In the genomic region with DNA sequence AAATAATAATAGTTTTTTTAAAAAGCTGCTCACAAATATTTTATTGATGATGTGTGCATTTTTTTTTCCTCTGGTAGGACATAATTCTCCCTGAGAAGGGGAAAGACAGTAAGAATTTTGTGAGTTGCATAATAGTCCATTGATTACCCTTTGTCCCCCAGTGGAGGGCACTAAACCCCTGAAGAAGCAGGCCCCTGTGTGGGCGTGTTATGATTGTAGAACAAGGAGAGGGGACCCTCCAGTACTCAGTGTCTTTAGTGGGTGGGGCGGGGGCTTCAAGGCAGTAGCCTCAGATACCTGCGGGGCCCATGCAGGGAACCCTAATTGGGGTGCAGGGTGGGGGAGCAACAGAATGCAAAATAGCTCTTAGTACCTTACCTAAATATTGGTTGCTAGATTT, we compare ENCODE assay signal across 13 cellular contexts. TPM values are rescaled to one million over a fixed set of nuclear protein-coding genes. Genes with fewer than 3 reads are reported as not detected.
"Had no signal": no experiment of that assay in that cellular context is flagged by ENCODE, and none has a peak within 500 bp of the region (broad histone marks: within the 10 kb centered on the region; RNA-seq: fewer than 3 reads in every experiment).

No MANE protein-coding gene starts in this region.

RNA-seq across cellular contexts. Expression of a gene that starts 57.4 kb away (rescaled TPM):
- total RNA-seq: activated B cell treated with CpG ODN at 0.5 μM for 24 hours; activated CD4-positive, alpha-beta memory T cell treated with anti-CD3 and anti-CD28 coated beads for 36 hours; activated CD4-positive, alpha-beta memory T cell treated with anti-CD3 and anti-CD28 coated beads, Interleukin-2, amount 10 ng/mL, durations not matched to agents 7 days and 5 days; activated CD4-positive, alpha-beta T cell treated with anti-CD3 and anti-CD28 coated beads for 36 hours; activated CD4-positive, alpha-beta T cell treated with anti-CD3 and anti-CD28 coated beads, Interleukin-2, amount 10 ng/mL, durations not matched to agents 24 days and 14 days; activated CD4-positive, alpha-beta T cell treated with anti-CD3 and anti-CD28 coated beads, Interleukin-2, amount 10 ng/mL, durations not matched to agents 7 days and 5 days; activated CD8-positive, alpha-beta memory T cell treated with anti-CD3 and anti-CD28 coated beads for 36 hours; activated CD8-positive, alpha-beta memory T cell treated with anti-CD3 and anti-CD28 coated beads, Interleukin-2, amount 10 ng/mL, durations not matched to agents 7 days and 5 days; activated CD8-positive, alpha-beta T cell treated with anti-CD3 and anti-CD28 coated beads for 36 hours; activated CD8-positive, alpha-beta T cell treated with anti-CD3 and anti-CD28 coated beads, Interleukin-2, amount 10 ng/mL, durations not matched to agents 7 days and 5 days; T-helper 1 cell treated with Interleukin-12 subunit alpha and Interleukin-12 subunit beta and Interleukin-4 antibody, amounts not matched to agents 30 ng/mL and 1 ng/mL, for 36 hours; T-helper 17 cell; T-helper 2 cell treated with Interferon-gamma antibody and Interleukin-4, amounts not matched to agents 100 ng/mL and 5 ng/mL, for 36 hours had no signal
